10 cellular contexts compared by ENCODE assay signal in the genomic region with DNA sequence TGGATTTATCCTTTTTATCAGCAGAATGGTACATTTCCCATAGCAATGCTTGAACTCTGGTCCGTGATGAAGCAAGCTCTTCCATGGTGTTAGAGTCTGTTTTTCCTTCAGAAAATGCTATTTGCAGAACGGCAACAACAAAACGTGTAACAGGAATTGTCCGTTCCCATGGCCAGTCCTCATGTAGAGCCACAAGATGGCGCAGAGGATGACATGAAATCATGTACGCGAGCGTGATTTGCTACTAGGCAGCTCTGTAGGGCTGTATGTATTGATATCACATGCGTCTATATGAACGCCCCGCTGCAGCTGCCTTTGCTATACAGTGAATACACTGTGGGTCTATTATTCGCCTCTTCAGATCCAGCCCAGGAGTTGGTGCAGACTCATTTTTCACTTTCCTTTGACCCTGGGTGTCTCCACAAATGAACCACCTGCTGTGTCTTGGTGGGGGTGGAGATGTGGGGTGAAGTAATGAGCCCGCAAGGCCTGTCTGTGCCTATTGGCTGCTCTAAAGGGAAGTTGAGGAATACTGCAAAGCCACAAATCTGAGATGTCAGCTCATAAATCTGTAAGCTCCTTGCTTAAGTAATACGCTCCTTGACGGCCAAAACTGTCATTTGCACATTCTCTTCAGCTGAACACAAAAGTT.
A peak's percentile ranks its signal among the peaks of the same experiment; 100 is the strongest.
DNase-seq lines count a peak whose midpoint lies in the region; ATAC-seq and TF ChIP-seq lines count a peak whose summit lies in the region.
"Had no signal": no experiment of that assay in that cellular context is flagged by ENCODE, and none has a peak within 500 bp of the region (broad histone marks: within the 10 kb centered on the region; RNA-seq: fewer than 3 reads in every experiment).

No MANE protein-coding gene starts in this region.

- H3K36me3 Mint-ChIP-seq in CD4-positive, alpha-beta T cell (ENCODE audit: low read depth): no peaks in the 10 kb centered on the region
- H3K36me3 Mint-ChIP-seq: activated naive CD8-positive, alpha-beta T cell treated with anti-CD3 and anti-CD28 coated beads, Interleukin-2, amount 10 ng/mL, durations not matched to agents 7 days and 5 days had no signal

- H3K9me3 Mint-ChIP-seq in CD4-positive, alpha-beta T cell: no peaks in the 10 kb centered on the region
- H3K9me3 Mint-ChIP-seq: activated naive CD8-positive, alpha-beta T cell treated with anti-CD3 and anti-CD28 coated beads, Interleukin-2, amount 10 ng/mL, durations not matched to agents 7 days and 5 days had no signal

- TF ChIP-seq CTCF in GM12864 (IDR thresholded peaks at IDR 0.05; ENCODE audit: low read depth, low read length, missing control alignments): peak; percentile 10
- no peak for TF ChIP-seq CTCF in CD4-positive, alpha-beta T cell (IDR thresholded peaks at IDR 0.05)

- H3K4me1 Mint-ChIP-seq in CD4-positive, alpha-beta T cell (ENCODE audit: low read depth): no peaks in the 10 kb centered on the region

- no peak overlapping the region for H3K27ac ChIP-seq in CD4-positive, alpha-beta T cell (ENCODE audit: low read depth, low read length)
- H3K27ac ChIP-seq: left ventricle myocardium inferior had no signal

- H3K27me3 Mint-ChIP-seq in CD4-positive, alpha-beta T cell: peaks cover 32% of the 10 kb centered on the region

- H3K4me3 ChIP-seq in GM12864 (ENCODE audit: low read depth, low read length): no peak overlapping the region
- H3K4me3 ChIP-seq: left ventricle myocardium inferior had no signal

- no peaks in the 10 kb centered on the region for H3K9me3 ChIP-seq in CD4-positive, alpha-beta T cell (ENCODE audit: control insufficient read depth, low read length)
- H3K9me3 ChIP-seq: left ventricle myocardium inferior had no signal

- H3K4me3 Mint-ChIP-seq in CD4-positive, alpha-beta T cell: no peak overlapping the region
- H3K4me3 Mint-ChIP-seq: activated naive CD8-positive, alpha-beta T cell treated with anti-CD3 and anti-CD28 coated beads, Interleukin-2, amount 10 ng/mL, durations not matched to agents 7 days and 5 days had no signal

- POLR2A ChIA-PET in CD4-positive, alpha-beta T cell (lab: Charles Lee): no interaction called here

- H3K27ac Mint-ChIP-seq in CD4-positive, alpha-beta T cell: no peak overlapping the region
- H3K27ac Mint-ChIP-seq: activated naive CD8-positive, alpha-beta T cell treated with anti-CD3 and anti-CD28 coated beads, Interleukin-2, amount 10 ng/mL, durations not matched to agents 7 days and 5 days had no signal

- DNase-seq in GM12864 (ENCODE audit: low read depth) (no peak), M059J (ENCODE audit: low read depth) (peak; percentile 9), SK-N-DZ (ENCODE audit: low spot score) (peak; percentile 41), left lobe of liver (ENCODE audit: low spot score) (no peak)
- no peak for DNase-seq in CD4-positive, alpha-beta T cell
- DNase-seq: activated naive CD8-positive, alpha-beta T cell treated with anti-CD3 and anti-CD28 coated beads, Interleukin-2, amount 10 ng/mL, durations not matched to agents 7 days and 5 days; left ventricle myocardium inferior; NCI-H226 had no signal

- CTCF ChIA-PET in CD4-positive, alpha-beta T cell (lab: Charles Lee): no interaction called here

- peaks cover 8% of the 10 kb centered on the region for H3K27me3 ChIP-seq in CD4-positive, alpha-beta T cell (ENCODE audit: control insufficient read depth, insufficient read depth, low read length)

- ATAC-seq in left lobe of liver (peak; percentile 35), HG03342 (IDR thresholded peaks at IDR 0.05; ENCODE audit: unreplicated experiment) (no peak), HG03095 (IDR thresholded peaks at IDR 0.05; ENCODE audit: unreplicated experiment) (no peak)
- ATAC-seq in CD4-positive, alpha-beta T cell (ENCODE audit: poor library complexity): no peak

- intact Hi-C loops in CD4-positive, alpha-beta T cell (cut with DNase I, micrococcal nuclease): no loop called here

Comparison
In these comparisons a context has a peak if more than half of its experiments do, and no peak if none do; other contexts are left out.
1. DNase-seq: peak in M059J (single experiment) and SK-N-DZ (single experiment); none in GM12864 (single experiment), left lobe of liver (single experiment) and CD4-positive, alpha-beta T cell (0 of 10).